Comparison of ENCODE assay signal across 8 cellular contexts in genomic region chr7:1432411-1433082, GRCh38. TPM values are rescaled to one million over a fixed set of nuclear protein-coding genes. Genes with fewer than 3 reads are reported as not detected.
A peak's percentile ranks its signal among the peaks of the same experiment; 100 is the strongest.
DNase-seq lines count a peak whose midpoint lies in the region; ATAC-seq, FAIRE-seq and TF ChIP-seq lines count a peak whose summit lies in the region.

No MANE protein-coding gene starts in this region.

- POLR2A ChIA-PET in Caco-2 (lab: Charles Lee): no interaction called here

- H4K20me1 ChIP-seq in osteoblast (ENCODE audit: insufficient read depth, low read length): peaks cover 28% of the 10 kb centered on the region

- peak; percentile 95 to 97 for TF ChIP-seq CTCF in Caco-2 (IDR thresholded peaks at IDR 0.05; ENCODE audit: insufficient read depth in 1 of 2, low read depth in 1 of 2, low read length in 1 of 2, severe bottlenecking in 1 of 2, unreplicated experiment in 1 of 2)
- peak; percentile 98 for TF ChIP-seq CTCF in fibroblast of the aortic adventitia (IDR thresholded peaks at IDR 0.05; ENCODE audit: insufficient read depth, low read length)
- TF ChIP-seq CTCF in osteoblast (IDR thresholded peaks at IDR 0.05; ENCODE audit: extremely low read depth, low read depth, low read length): peak; percentile 92
- peak; percentile 92 to 97 for TF ChIP-seq CTCF in tibial artery (IDR thresholded peaks at IDR 0.05)

- H3K27me3 Mint-ChIP-seq in Caco-2 (ENCODE audit: insufficient read depth, unreplicated experiment): peaks cover 2% of the 10 kb centered on the region
- peaks cover 3% of the 10 kb centered on the region for H3K27me3 Mint-ChIP-seq in activated T-helper 17 cell treated with anti-CD3 and anti-CD28 coated beads, Interleukin-2, amount 50 U/mL, for 72 hours

- no peaks in the 10 kb centered on the region for H3K27me3 ChIP-seq in Caco-2 (replicated peaks; ENCODE audit: control insufficient read depth, insufficient read depth, low read length)
- H3K27me3 ChIP-seq in osteoblast (ENCODE audit: insufficient read depth, low read length): no peaks in the 10 kb centered on the region
- H3K27me3 ChIP-seq in tibial artery: peaks cover 0 to 46% of the 10 kb centered on the region in 2 donors

- no peak overlapping the region for H3K4me3 ChIP-seq in Caco-2 (ENCODE audit: low read depth, low read length)
- H3K4me3 ChIP-seq in fibroblast of the aortic adventitia (ENCODE audit: low read depth, low read length): no peak overlapping the region
- no peak overlapping the region for H3K4me3 ChIP-seq in osteoblast (ENCODE audit: insufficient read depth, low read length)
- H3K4me3 ChIP-seq in tibial artery: no peak overlapping the region

- H3K27ac Mint-ChIP-seq in Caco-2 (ENCODE audit: unreplicated experiment): no peak overlapping the region
- no peak overlapping the region for H3K27ac Mint-ChIP-seq in activated T-helper 17 cell treated with anti-CD3 and anti-CD28 coated beads, Interleukin-2, amount 50 U/mL, for 72 hours

- no TSS peak for BruUV-seq in Caco-2 (replicated peaks; lab: Mats Ljungman, UMichigan)

- H3K27ac ChIP-seq in osteoblast (ENCODE audit: low read depth, low read length) (no peak overlapping the region), tibial artery (no peak overlapping the region)

- H3K79me2 ChIP-seq in osteoblast (ENCODE audit: insufficient read depth, low read length): no peaks in the 10 kb centered on the region

- intact Hi-C loops in Caco-2 (cut with micrococcal nuclease; ENCODE audit: unreplicated experiment) (no loop called here), tibial artery (cut with DNase I; ENCODE audit: low total_unique reads) (loop anchor here (1.0 to 10.0 kb wide), 3 partner anchors 41 to 238 kb away; no protein-coding TSS in a partner anchor)

- H3K4me1 ChIP-seq in Caco-2: peaks cover 14% of the 10 kb centered on the region; the same call in 1 of the 2 replicates
- H3K4me1 ChIP-seq in osteoblast (ENCODE audit: insufficient read depth, low read length): peaks cover 6% of the 10 kb centered on the region
- peaks cover 0 to 10% (median 4%) of the 10 kb centered on the region in 4 donors for H3K4me1 ChIP-seq in tibial artery

- H3K36me3 ChIP-seq in Caco-2 (ENCODE audit: control insufficient read depth, insufficient read depth, low read length) (no peaks in the 10 kb centered on the region), osteoblast (ENCODE audit: insufficient read depth, low read length) (peaks cover 10% of the 10 kb centered on the region), tibial artery (peaks cover 0 to 29% (median 10%) of the 10 kb centered on the region in 3 donors)

- CTCF ChIA-PET in Caco-2 (lab: Charles Lee): interaction anchor here (0.6 to 1.4 kb wide), 11 partner anchors 8 to 249 kb away, joined by 3 to 13 read pairs (median 3); no protein-coding TSS in a partner anchor

- ATAC-seq in HG02885 (IDR thresholded peaks at IDR 0.05; ENCODE audit: poor library complexity, unreplicated experiment): peak; percentile 64
- ATAC-seq in activated T-helper 17 cell treated with anti-CD3 and anti-CD28 coated beads, Interleukin-2, amount 50 U/mL, for 72 hours (replicated peaks): peak; percentile 80
- no peak for ATAC-seq in GM21360 (IDR thresholded peaks at IDR 0.05; ENCODE audit: unreplicated experiment)

- no peak overlapping the region for H3K4me2 ChIP-seq in osteoblast (ENCODE audit: insufficient read depth, low read length)

- H3K9me3 Mint-ChIP-seq in Caco-2 (ENCODE audit: unreplicated experiment): no peaks in the 10 kb centered on the region
- no peaks in the 10 kb centered on the region for H3K9me3 Mint-ChIP-seq in activated T-helper 17 cell treated with anti-CD3 and anti-CD28 coated beads, Interleukin-2, amount 50 U/mL, for 72 hours

- FAIRE-seq in RCC 7860 (lab: Jason Lieb, UNC): no peak

- H3K4me1 Mint-ChIP-seq in Caco-2 (ENCODE audit: low read depth, unreplicated experiment): peaks cover 6% of the 10 kb centered on the region
- H3K4me1 Mint-ChIP-seq in activated T-helper 17 cell treated with anti-CD3 and anti-CD28 coated beads, Interleukin-2, amount 50 U/mL, for 72 hours: peaks cover 4% of the 10 kb centered on the region

- H3K4me3 Mint-ChIP-seq in Caco-2 (ENCODE audit: unreplicated experiment): peak overlapping the region; percentile 5
- no peak overlapping the region for H3K4me3 Mint-ChIP-seq in activated T-helper 17 cell treated with anti-CD3 and anti-CD28 coated beads, Interleukin-2, amount 50 U/mL, for 72 hours

- H3K36me3 Mint-ChIP-seq in Caco-2 (ENCODE audit: insufficient read depth, unreplicated experiment): peaks cover 6% of the 10 kb centered on the region
- no peaks in the 10 kb centered on the region for H3K36me3 Mint-ChIP-seq in activated T-helper 17 cell treated with anti-CD3 and anti-CD28 coated beads, Interleukin-2, amount 50 U/mL, for 72 hours (ENCODE audit: low read depth)

- DNase-seq in Caco-2: peak; percentile 72 to 84
- DNase-seq in RCC 7860 (ENCODE audit: low spot score): peak; percentile 18
- DNase-seq in fibroblast of the aortic adventitia (ENCODE audit: low read depth): peak; percentile 51
- peak; percentile 98 for DNase-seq in osteoblast (ENCODE audit: insufficient read length, low spot score, missing footprints)
- DNase-seq in tibial artery: peak; percentile 60 to 83

- no peak overlapping the region for H2AFZ ChIP-seq in osteoblast (ENCODE audit: low read length)

- H3K9me3 ChIP-seq in Caco-2 (no peaks in the 10 kb centered on the region), osteoblast (ENCODE audit: low read depth, low read length) (no peaks in the 10 kb centered on the region), tibial artery (no peaks in the 10 kb centered on the region)

RNA-seq across cellular contexts. Expression of gene MICALL2, which starts 26.7 kb away (rescaled TPM):
- 14.7 and 15.4 TPM in 2 replicates for total RNA-seq in Caco-2 (2022)
- total RNA-seq in activated T-helper 17 cell treated with anti-CD3 and anti-CD28 coated beads, Interleukin-2, amount 50 U/mL, for 72 hours: 1 to 10 TPM; 1.8 to 5.1 TPM
- 21.5 and 28.9 TPM in 2 replicates for total RNA-seq in fibroblast of the aortic adventitia (ENCODE audit: low replicate concordance)
- 30.4 and 36.5 TPM in 2 replicates for total RNA-seq in osteoblast

Comparison
In these comparisons a context has a peak if more than half of its experiments do, and no peak if none do; other contexts are left out.
1. DNase-seq: peak in every context shown above with its lines; median percentile 98 in osteoblast; 78 in Caco-2; 72 in tibial artery; 51 in fibroblast of the aortic adventitia; 18 in RCC 7860.